8 cellular contexts compared by ENCODE assay signal in genomic region chr12:118377005-118377890, GRCh38. TPM values are rescaled to one million over a fixed set of nuclear protein-coding genes. Genes with fewer than 3 reads are reported as not detected.
DNase-seq lines count a peak whose midpoint lies in the region; ATAC-seq and TF ChIP-seq lines count a peak whose summit lies in the region.

No MANE protein-coding gene starts in this region.

- no peaks in the 10 kb centered on the region for H3K27me3 ChIP-seq in vagina

- H3K9me3 ChIP-seq in vagina, result no peaks in the 10 kb centered on the region

- DNase-seq in NCI-H146 treated with DMSO at 0.1 percent for 48 hours (lab: John Stamatoyannopoulos, UW; ENCODE audit: unreplicated experiment) (peak; percentile 30), medulla oblongata (ENCODE audit: extremely low spot score) (peak; percentile 11), vagina (ENCODE audit: extremely low spot score in 2 of 2) (no peak), NCI-H446 (lab: John Stamatoyannopoulos, UW) (no peak)

- no peak for ATAC-seq in HG02642 (IDR thresholded peaks at IDR 0.05; ENCODE audit: poor library complexity, unreplicated experiment)
- no peak for ATAC-seq in HG03045 (IDR thresholded peaks at IDR 0.05; ENCODE audit: unreplicated experiment)

- peaks cover 46% of the 10 kb centered on the region for H3K4me1 Mint-ChIP-seq in brain

- H3K9me3 Mint-ChIP-seq in brain, result peaks cover 0 to 2% (median 0%) of the 10 kb centered on the region in 5 experiments

- H3K36me3 Mint-ChIP-seq in brain, result peaks cover 23% of the 10 kb centered on the region

- peaks cover 35% of the 10 kb centered on the region for H3K4me1 ChIP-seq in vagina

- intact Hi-C loops in vagina (cut with DNase I), result loop anchor here (2.0 to 5.0 kb wide), 3 partner anchors 194 to 255 kb away; partner anchors contain the start of gene PEBP1

- TF ChIP-seq CTCF in brain (conservative IDR thresholded peaks at IDR 0.05), result no peak
- no peak for TF ChIP-seq CTCF in vagina (IDR thresholded peaks at IDR 0.05)

- peak overlapping the region; percentile 84 for H3K27ac ChIP-seq in vagina

- peaks cover 0 to 18% of the 10 kb centered on the region in 2 donors for H3K36me3 ChIP-seq in vagina

- no peak for TF ChIP-seq POLR2A in vagina (IDR thresholded peaks at IDR 0.05)

- peaks cover 4% of the 10 kb centered on the region for H3K27me3 Mint-ChIP-seq in brain

- H3K4me3 Mint-ChIP-seq in brain, result peak overlapping the region; percentile 82 to 94 (median 86)

- peak overlapping the region; percentile 6 to 95 (median 77) for H3K27ac Mint-ChIP-seq in brain

- H3K4me3 ChIP-seq in GM08714 (ENCODE audit: low read length) (peak overlapping the region; percentile 99), vagina (peak overlapping the region; percentile 71 to 93)

RNA-seq across cellular contexts. Expression of gene SUDS3, which starts 0.9 kb away (rescaled TPM):
- polyA plus RNA-seq in brain (ENCODE audit: insufficient read depth, low read depth, low replicate concordance), result 19.9 TPM
- 26.3 TPM for total RNA-seq in vagina

RNA-seq across cellular contexts. Expression of gene TAOK3, which starts 4.5 kb away (rescaled TPM):
- 8.8 TPM for polyA plus RNA-seq in brain (ENCODE audit: insufficient read depth, low read depth, low replicate concordance)
- 41.0 TPM for total RNA-seq in vagina

Comparison
In these comparisons a context has a peak if more than half of its experiments do, and no peak if none do; other contexts are left out.
1. DNase-seq: peak in NCI-H146 treated with DMSO at 0.1 percent for 48 hours (single experiment) and medulla oblongata (single experiment); none in vagina (0 of 2) and NCI-H446 (0 of 2).